Comparison of ENCODE assay signal across 8 cellular contexts in genomic region chr18:58535340-58536186, GRCh38.
DNase-seq lines count a peak whose midpoint lies in the region; ATAC-seq and TF ChIP-seq lines count a peak whose summit lies in the region.

No MANE protein-coding gene starts in this region.

- no peaks in the 10 kb centered on the region for H3K9me2 ChIP-seq in hepatocyte (replicated peaks; ENCODE audit: insufficient read depth)

- H3K36me3 ChIP-seq in GM06990 (ENCODE audit: control insufficient read depth, insufficient read depth, low read length) = no peaks in the 10 kb centered on the region
- H3K36me3 ChIP-seq in hepatocyte (replicated peaks; ENCODE audit: insufficient read depth, low read depth) = no peaks in the 10 kb centered on the region

- H3K27me3 ChIP-seq in GM06990 (replicated peaks; ENCODE audit: control insufficient read depth, insufficient read depth, low read length) (no peaks in the 10 kb centered on the region), hepatocyte (no peaks in the 10 kb centered on the region)

- H3K4me2 ChIP-seq in hepatocyte = no peak overlapping the region

- no peak for TF ChIP-seq CTCF in GM06990 (IDR thresholded peaks at IDR 0.05; ENCODE audit: insufficient read depth, low read length, poor library complexity, severe bottlenecking)
- no peak for TF ChIP-seq CTCF in WTC11 (IDR thresholded peaks at IDR 0.05)
- TF ChIP-seq CTCF in hepatocyte (IDR thresholded peaks at IDR 0.05; ENCODE audit: poor library complexity) = no peak

- H3K4me1 ChIP-seq in hepatocyte (ENCODE audit: insufficient read depth) = peaks cover 9% of the 10 kb centered on the region

- no peaks in the 10 kb centered on the region for H3K9me3 ChIP-seq in hepatocyte (ENCODE audit: low read depth)

- H3K4me3 ChIP-seq in GM06990 (replicated peaks; ENCODE audit: low read depth, low read length) (peak overlapping the region; percentile 72), hepatocyte (no peak overlapping the region)

- ATAC-seq in GM19438 (IDR thresholded peaks at IDR 0.05; ENCODE audit: low read depth, unreplicated experiment) (peak; percentile 62), HG03342 (IDR thresholded peaks at IDR 0.05; ENCODE audit: unreplicated experiment) (peak; percentile 70), WTC11 (no peak), esophagus mucosa (no peak)

- no peak overlapping the region for H3K4me3 Mint-ChIP-seq in activated naive CD8-positive, alpha-beta T cell treated with anti-CD3 and anti-CD28 coated beads for 36 hours
- no peak overlapping the region for H3K4me3 Mint-ChIP-seq in WTC11

- H3K79me2 ChIP-seq in hepatocyte = no peaks in the 10 kb centered on the region

- WGBS in hepatocyte (ENCODE audit: low lambda C conversion rate, missing lambda C conversion rate) = 87% methylated on average over 14 of the region's 14 CpGs

- no peak overlapping the region for H2AFZ ChIP-seq in hepatocyte

- DNase-seq in GM06990 (ENCODE audit: extremely low read depth, insufficient read length) (peak; percentile 84), WTC11 (ENCODE audit: low spot score) (no peak), hepatocyte (ENCODE audit: low spot score) (no peak), cerebellum (ENCODE audit: low spot score) (no peak)
- DNase-seq in activated naive CD8-positive, alpha-beta T cell treated with anti-CD3 and anti-CD28 coated beads for 36 hours = peak; percentile 31

- CTCF ChIA-PET in WTC11 (lab: Charles Lee) = interaction anchor here (0.6 to 7.5 kb wide), 4 partner anchors 192 to 233 kb away, joined by 6 to 61 read pairs (median 6); no protein-coding TSS in a partner anchor

- H3K27ac ChIP-seq in hepatocyte = no peak overlapping the region

- H4K20me1 ChIP-seq in hepatocyte (ENCODE audit: insufficient read depth, poor library complexity, severe bottlenecking) = no peaks in the 10 kb centered on the region

- no peaks in the 10 kb centered on the region for H3K9me3 Mint-ChIP-seq in activated naive CD8-positive, alpha-beta T cell treated with anti-CD3 and anti-CD28 coated beads for 36 hours
- no peaks in the 10 kb centered on the region for H3K9me3 Mint-ChIP-seq in WTC11

- POLR2A ChIA-PET in WTC11 (lab: Charles Lee) = no interaction called here

- no peaks in the 10 kb centered on the region for H3K36me3 Mint-ChIP-seq in activated naive CD8-positive, alpha-beta T cell treated with anti-CD3 and anti-CD28 coated beads for 36 hours
- no peaks in the 10 kb centered on the region for H3K36me3 Mint-ChIP-seq in WTC11

- peaks cover 53% of the 10 kb centered on the region for H3K4me1 Mint-ChIP-seq in activated naive CD8-positive, alpha-beta T cell treated with anti-CD3 and anti-CD28 coated beads for 36 hours
- peaks cover 36% of the 10 kb centered on the region for H3K4me1 Mint-ChIP-seq in WTC11

- no peaks in the 10 kb centered on the region for H3K27me3 Mint-ChIP-seq in activated naive CD8-positive, alpha-beta T cell treated with anti-CD3 and anti-CD28 coated beads for 36 hours
- H3K27me3 Mint-ChIP-seq in WTC11 (ENCODE audit: low read depth) = peaks cover 16% of the 10 kb centered on the region

- peak overlapping the region; percentile 57 for H3K27ac Mint-ChIP-seq in activated naive CD8-positive, alpha-beta T cell treated with anti-CD3 and anti-CD28 coated beads for 36 hours
- H3K27ac Mint-ChIP-seq in WTC11 = no peak overlapping the region

TF ChIP-seq in WTC11, 78 proteins besides CTCF, POLR2A, EP300 and RAD21:
- TF ChIP-seq AFF4 (CRISPR knock-in tag; IDR thresholded peaks at IDR 0.05; ENCODE audit: borderline replicate concordance) = no peak
- no peak for TF ChIP-seq JAZF1 (CRISPR knock-in tag; IDR thresholded peaks at IDR 0.05)
- no peak for TF ChIP-seq GRHL2 (CRISPR knock-in tag; IDR thresholded peaks at IDR 0.05; ENCODE audit: insufficient replicate concordance, severe bottlenecking)
- no peak for TF ChIP-seq OVOL2 (CRISPR knock-in tag; IDR thresholded peaks at IDR 0.05; ENCODE audit: borderline replicate concordance)
- no peak for TF ChIP-seq NFYB (CRISPR knock-in tag; conservative IDR thresholded peaks at IDR 0.05; ENCODE audit: low read depth)
- no peak for TF ChIP-seq ARID4B (CRISPR knock-in tag; IDR thresholded peaks at IDR 0.05; ENCODE audit: borderline replicate concordance)
- no peak for TF ChIP-seq ERG (CRISPR knock-in tag; IDR thresholded peaks at IDR 0.05)
- TF ChIP-seq FOXP4 (CRISPR knock-in tag; IDR thresholded peaks at IDR 0.05) = no peak
- TF ChIP-seq KAT7 (CRISPR knock-in tag; IDR thresholded peaks at IDR 0.05; ENCODE audit: borderline replicate concordance) = no peak

Comparison
In these comparisons a context has a peak if more than half of its experiments do, and no peak if none do; other contexts are left out.
1. DNase-seq: peak in GM06990 (single experiment) and activated naive CD8-positive, alpha-beta T cell treated with anti-CD3 and anti-CD28 coated beads for 36 hours (single experiment); none in WTC11 (single experiment), hepatocyte (single experiment) and cerebellum (single experiment).
2. ATAC-seq: peak in GM19438 (single experiment) and HG03342 (single experiment); none in WTC11 (single experiment) and esophagus mucosa (single experiment).